7 cellular contexts compared by ENCODE assay signal in genomic region chr2:132670104-132670960, GRCh38. TPM values are rescaled to one million over a fixed set of nuclear protein-coding genes. Genes with fewer than 3 reads are reported as not detected.
DNase-seq lines count a peak whose midpoint lies in the region; ATAC-seq, FAIRE-seq and TF ChIP-seq lines count a peak whose summit lies in the region.

Gene LYPD1, minus strand, starts transcription at chr2:132670205. Its CDS starts 273 bp downstream, at chr2:132669932.

- CTCF ChIA-PET in CD8-positive, alpha-beta T cell (lab: Charles Lee), result no interaction called here

- no peak within 1 kb of the TSS for H3K4me3 Mint-ChIP-seq in CD8-positive, alpha-beta T cell

- H3K4me1 ChIP-seq in CD8-positive, alpha-beta T cell (ENCODE audit: insufficient read depth, low read length), result no peaks in the 10 kb centered on the region

- FAIRE-seq in HTR-8/SVneo (lab: Jason Lieb, UNC), result peak; percentile 58

- peak; percentile 68 for ATAC-seq in sciatic nerve
- ATAC-seq in CD8-positive, alpha-beta T cell, result no peak
- ATAC-seq in HG03565 (IDR thresholded peaks at IDR 0.05; ENCODE audit: unreplicated experiment), result no peak

- POLR2A ChIA-PET in CD8-positive, alpha-beta T cell (lab: Charles Lee), result no interaction called here

- no peaks in the 10 kb centered on the region for H3K36me3 Mint-ChIP-seq in CD8-positive, alpha-beta T cell

- H3K4me3 ChIP-seq in WI38 (ENCODE audit: low read depth, low read length), result peak within 1 kb of the TSS; percentile 82
- no peak within 1 kb of the TSS for H3K4me3 ChIP-seq in CD8-positive, alpha-beta T cell (ENCODE audit: low read depth, low read length)

- H3K27me3 Mint-ChIP-seq in CD8-positive, alpha-beta T cell (ENCODE audit: low read depth), result peaks cover 35% of the 10 kb centered on the region

- no peak within 1 kb of the TSS for H3K27ac Mint-ChIP-seq in CD8-positive, alpha-beta T cell

- DNase-seq in HTR-8/SVneo (ENCODE audit: insufficient read length, low spot score) (peak; percentile 29), hypothalamus (lab: John Stamatoyannopoulos, UW) (peak in 40 of 51 donors; percentile 12 to 77 (median 44)), sciatic nerve (ENCODE audit: low spot score) (peak; percentile 60)
- no peak for DNase-seq in CD8-positive, alpha-beta T cell
- DNase-seq in activated CD8-positive, alpha-beta memory T cell treated with anti-CD3 and anti-CD28 coated beads, Interleukin-2, amount 50 U/mL, for 4 hours, result no peak

- no peaks in the 10 kb centered on the region for H3K9me3 ChIP-seq in CD8-positive, alpha-beta T cell (ENCODE audit: low read length)

- intact Hi-C loops in sciatic nerve (cut with DNase I), result no loop called here
- intact Hi-C loops in CD8-positive, alpha-beta T cell (cut with DNase I, micrococcal nuclease), result no loop called here

- H3K36me3 ChIP-seq in CD8-positive, alpha-beta T cell (ENCODE audit: insufficient read depth, low read length), result no peaks in the 10 kb centered on the region

- no peak within 1 kb of the TSS for H3K27ac ChIP-seq in CD8-positive, alpha-beta T cell (ENCODE audit: low read depth, low read length)

- no peaks in the 10 kb centered on the region for H3K4me1 Mint-ChIP-seq in CD8-positive, alpha-beta T cell (ENCODE audit: low read depth)

- TF ChIP-seq CTCF in WI38 (IDR thresholded peaks at IDR 0.05; ENCODE audit: low read depth, low read length), result no peak
- TF ChIP-seq CTCF in CD8-positive, alpha-beta T cell (IDR thresholded peaks at IDR 0.05), result no peak

- no peaks in the 10 kb centered on the region for H3K9me3 Mint-ChIP-seq in CD8-positive, alpha-beta T cell

- peaks cover 4% of the 10 kb centered on the region for H3K27me3 ChIP-seq in CD8-positive, alpha-beta T cell (ENCODE audit: insufficient read depth, low read length)

RNA-seq across cellular contexts. Expression of gene LYPD1, which starts in this region (rescaled TPM):
- 1.2 TPM for total RNA-seq in sciatic nerve
- total RNA-seq in CD8-positive, alpha-beta T cell, result not detected

Comparison
In these comparisons a context has a peak if more than half of its experiments do, and no peak if none do; other contexts are left out.
1. DNase-seq: peak in HTR-8/SVneo (single experiment), hypothalamus (40 of 51) and sciatic nerve (single experiment); none in CD8-positive, alpha-beta T cell (0 of 7) and activated CD8-positive, alpha-beta memory T cell treated with anti-CD3 and anti-CD28 coated beads, Interleukin-2, amount 50 U/mL, for 4 hours (single experiment).